Comparison of ENCODE assay signal across 2 cellular contexts in genomic region chr20:37285664-37286374, GRCh38.
TF ChIP-seq lines count a peak whose summit lies in the region.

No MANE protein-coding gene starts in this region.

TF ChIP-seq in WTC11, 78 proteins besides CTCF, POLR2A, EP300 and RAD21:
- TF ChIP-seq ZNF138 (CRISPR knock-in tag; conservative IDR thresholded peaks at IDR 0.05) (no peak), GABPB1 (CRISPR knock-in tag; IDR thresholded peaks at IDR 0.05) (peak; percentile 65), USF2 (CRISPR knock-in tag; IDR thresholded peaks at IDR 0.05) (no peak), ZNF281 (CRISPR knock-in tag; IDR thresholded peaks at IDR 0.05) (no peak)

TF ChIP-seq in HepG2, 621 proteins besides CTCF, POLR2A, EP300 and RAD21 (continues in another document):
- TF ChIP-seq SMC3 (IDR thresholded peaks at IDR 0.05; ENCODE audit: low read length) (no peak), MEIS1 (CRISPR knock-in tag; IDR thresholded peaks at IDR 0.05; ENCODE audit: borderline replicate concordance) (no peak), MTF2 (CRISPR knock-in tag; IDR thresholded peaks at IDR 0.05; ENCODE audit: borderline replicate concordance) (no peak), CC2D1A (CRISPR knock-in tag; IDR thresholded peaks at IDR 0.05) (no peak), CBX2 (IDR thresholded peaks at IDR 0.05; ENCODE audit: low read depth, low read length) (no peak), CBX2 (CRISPR knock-in tag; IDR thresholded peaks at IDR 0.05; ENCODE audit: low read depth) (no peak), TRIM24 (CRISPR knock-in tag; IDR thresholded peaks at IDR 0.05) (no peak), SP5 (CRISPR knock-in tag; IDR thresholded peaks at IDR 0.05; ENCODE audit: borderline replicate concordance, low read depth) (peak; percentile 72), TBL1XR1 (IDR thresholded peaks at IDR 0.05; ENCODE audit: borderline replicate concordance, low read length, partially characterized antibody) (no peak), ZSCAN21 (CRISPR knock-in tag; IDR thresholded peaks at IDR 0.05; ENCODE audit: borderline replicate concordance) (peak; percentile 75; the same call in 1 of the 2 replicates), KMT2B (CRISPR knock-in tag; IDR thresholded peaks at IDR 0.05) (peak; percentile 19; the same call in 1 of the 2 replicates), ZNF17 (CRISPR knock-in tag; IDR thresholded peaks at IDR 0.05) (no peak), ZNF350 (CRISPR knock-in tag; IDR thresholded peaks at IDR 0.05; ENCODE audit: borderline replicate concordance, low read depth) (no peak), AHDC1 (CRISPR knock-in tag; IDR thresholded peaks at IDR 0.05; ENCODE audit: borderline replicate concordance) (peak; percentile 58), ZHX2 (IDR thresholded peaks at IDR 0.05; ENCODE audit: low read depth) (no peak), ZHX2 (CRISPR knock-in tag; IDR thresholded peaks at IDR 0.05; ENCODE audit: borderline replicate concordance) (no peak), IKZF5 (CRISPR knock-in tag; IDR thresholded peaks at IDR 0.05) (peak; percentile 65; the same call in 1 of the 2 replicates), ZBTB4 (CRISPR knock-in tag; IDR thresholded peaks at IDR 0.05; ENCODE audit: borderline replicate concordance) (no peak), ERF (CRISPR knock-in tag; IDR thresholded peaks at IDR 0.05) (peak; percentile 60; the same call in 1 of the 2 replicates), ZNF777 (CRISPR knock-in tag; IDR thresholded peaks at IDR 0.05) (no peak), NR3C1 (CRISPR knock-in tag; IDR thresholded peaks at IDR 0.05) (no peak), ZFX (CRISPR knock-in tag; IDR thresholded peaks at IDR 0.05; ENCODE audit: low read depth) (peak; percentile 87), YEATS2 (CRISPR knock-in tag; IDR thresholded peaks at IDR 0.05; ENCODE audit: borderline replicate concordance) (peak; percentile 57; the same call in 1 of the 2 replicates), HNF1B (CRISPR knock-in tag; IDR thresholded peaks at IDR 0.05) (peak; percentile 65; the same call in 1 of the 2 replicates), FOXA1 (IDR thresholded peaks at IDR 0.05) (no peak), FOXA1 (CRISPR knock-in tag; IDR thresholded peaks at IDR 0.05) (peak; percentile 86), FOSL1 (CRISPR knock-in tag; IDR thresholded peaks at IDR 0.05; ENCODE audit: borderline replicate concordance) (no peak), ZNF256 (CRISPR knock-in tag; conservative IDR thresholded peaks at IDR 0.05) (no peak), ZXDC (CRISPR knock-in tag; IDR thresholded peaks at IDR 0.05) (no peak), NR2F1 (CRISPR knock-in tag; IDR thresholded peaks at IDR 0.05) (peak; percentile 90 to 95), NFATC3 (CRISPR knock-in tag; IDR thresholded peaks at IDR 0.05) (no peak), HNRNPLL (IDR thresholded peaks at IDR 0.05; ENCODE audit: low read depth, low read length, poor library complexity, severe bottlenecking) (no peak), FLYWCH1 (CRISPR knock-in tag; IDR thresholded peaks at IDR 0.05) (no peak)
